Comparison of ENCODE assay signal across 9 cellular contexts in genomic region chr9:111036946-111037743, GRCh38. TPM values are rescaled to one million over a fixed set of nuclear protein-coding genes. Genes with fewer than 3 reads are reported as not detected.
A peak's percentile ranks its signal among the peaks of the same experiment; 100 is the strongest.
DNase-seq lines count a peak whose midpoint lies in the region; ATAC-seq and TF ChIP-seq lines count a peak whose summit lies in the region.
"Had no signal": no experiment of that assay in that cellular context is flagged by ENCODE, and none has a peak within 500 bp of the region (broad histone marks: within the 10 kb centered on the region; RNA-seq: fewer than 3 reads in every experiment).

No MANE protein-coding gene starts in this region.

- TF ChIP-seq POLR2A in uterus (IDR thresholded peaks at IDR 0.05): no peak

- TF ChIP-seq CTCF in AG04450 (IDR thresholded peaks at IDR 0.05; ENCODE audit: low read depth, low read length) (no peak), uterus (IDR thresholded peaks at IDR 0.05) (no peak)

- ATAC-seq in GM18907 (IDR thresholded peaks at IDR 0.05; ENCODE audit: unreplicated experiment) (no peak), GM18519 (IDR thresholded peaks at IDR 0.05; ENCODE audit: low FRiP score, unreplicated experiment) (no peak), HG03469 (IDR thresholded peaks at IDR 0.05; ENCODE audit: unreplicated experiment) (no peak)

- no peaks in the 10 kb centered on the region for H3K36me3 ChIP-seq in mesodermal cell (ENCODE audit: control insufficient read depth, insufficient read depth, low read length)
- no peaks in the 10 kb centered on the region for H3K36me3 ChIP-seq in uterus

- 8 to 20% methylated on average over 9 to 19 of the region's 23 CpGs for WGBS in mesodermal cell (ENCODE audit: insufficient coverage in 2 of 2), 2 experiments

- POLR2A ChIA-PET in AG04450 (lab: Yijun Ruan, JAX): interaction anchor here (0.7 to 3.7 kb wide), 5 partner anchors 29 to 386 kb away, joined by 3 to 25 read pairs (median 6); no protein-coding TSS in a partner anchor

- in situ Hi-C loops in KBM-7 (cut with MboI; ENCODE audit: low pct_unique_long_range_greater_than_20kb, low sequenced_read_pairs): no loop called here

- intact Hi-C loops in dendritic cell treated with granulocyte-macrophage colony-stimulating factor and Interleukin-4, amounts not matched to agents 40 ng/mL and 50 ng/mL, for 4 days (cut with micrococcal nuclease): loop anchor here (5.0 to 10.0 kb wide), 3 partner anchors 110 to 395 kb away; no protein-coding TSS in a partner anchor
- intact Hi-C loops in uterus (cut with DNase I; ENCODE audit: low total_unique reads): no loop called here

- peaks cover 16% of the 10 kb centered on the region for H3K36me3 Mint-ChIP-seq in dendritic cell treated with granulocyte-macrophage colony-stimulating factor and Interleukin-4, amounts not matched to agents 40 ng/mL and 50 ng/mL, for 4 days (ENCODE audit: low read depth)
- H3K36me3 Mint-ChIP-seq: activated naive CD8-positive, alpha-beta T cell treated with anti-CD3 and anti-CD28 coated beads, Interleukin-2, amount 10 ng/mL, durations not matched to agents 7 days and 5 days had no signal

- no peak for DNase-seq in AG04450 (ENCODE audit: low read depth, low spot score)
- peak; percentile 6 for DNase-seq in KBM-7
- DNase-seq in uterus: peak in 1 of 2 donors; percentile 25

- H3K4me3 ChIP-seq in AG04450 (ENCODE audit: low read depth, low read length): peak overlapping the region; percentile 71
- peak overlapping the region; percentile 64 for H3K4me3 ChIP-seq in mesodermal cell (ENCODE audit: extremely low read depth, insufficient read depth, low read length, poor library complexity, severe bottlenecking)
- H3K4me3 ChIP-seq in uterus: peak overlapping the region; percentile 47 to 57

- H3K27ac Mint-ChIP-seq in dendritic cell treated with granulocyte-macrophage colony-stimulating factor and Interleukin-4, amounts not matched to agents 40 ng/mL and 50 ng/mL, for 4 days: peak overlapping the region; percentile 88
- H3K27ac Mint-ChIP-seq: activated naive CD8-positive, alpha-beta T cell treated with anti-CD3 and anti-CD28 coated beads, Interleukin-2, amount 10 ng/mL, durations not matched to agents 7 days and 5 days had no signal

- H3K4me1 ChIP-seq in mesodermal cell (ENCODE audit: control insufficient read depth, insufficient read depth, low read length, poor library complexity, severe bottlenecking) (peaks cover 8% of the 10 kb centered on the region), uterus (no peaks in the 10 kb centered on the region)

- H3K27me3 ChIP-seq in AG04450 (ENCODE audit: control insufficient read depth, insufficient read depth, low read length) (no peaks in the 10 kb centered on the region), uterus (peaks cover 0 to 7% of the 10 kb centered on the region in 2 donors)

- H3K27ac ChIP-seq in AG04450 (ENCODE audit: low read depth, low read length) (peak overlapping the region; percentile 72), mesodermal cell (ENCODE audit: low read depth, low read length, severe bottlenecking) (no peak overlapping the region), uterus (peak overlapping the region; percentile 82 to 83)

- H3K9me3 ChIP-seq in AG04450 (ENCODE audit: control insufficient read depth, insufficient read depth, low read length): no peaks in the 10 kb centered on the region; the same call in 1 of the 2 replicates
- no peaks in the 10 kb centered on the region for H3K9me3 ChIP-seq in mesodermal cell (ENCODE audit: control insufficient read depth, low read length)
- no peaks in the 10 kb centered on the region for H3K9me3 ChIP-seq in uterus

- peaks cover 20% of the 10 kb centered on the region for H3K27me3 Mint-ChIP-seq in dendritic cell treated with granulocyte-macrophage colony-stimulating factor and Interleukin-4, amounts not matched to agents 40 ng/mL and 50 ng/mL, for 4 days

- H3K4me1 Mint-ChIP-seq in dendritic cell treated with granulocyte-macrophage colony-stimulating factor and Interleukin-4, amounts not matched to agents 40 ng/mL and 50 ng/mL, for 4 days (ENCODE audit: low read depth): peaks cover 45% of the 10 kb centered on the region

- H3K9me3 Mint-ChIP-seq in dendritic cell treated with granulocyte-macrophage colony-stimulating factor and Interleukin-4, amounts not matched to agents 40 ng/mL and 50 ng/mL, for 4 days: no peaks in the 10 kb centered on the region
- H3K9me3 Mint-ChIP-seq: activated naive CD8-positive, alpha-beta T cell treated with anti-CD3 and anti-CD28 coated beads, Interleukin-2, amount 10 ng/mL, durations not matched to agents 7 days and 5 days had no signal

- H3K4me3 Mint-ChIP-seq in dendritic cell treated with granulocyte-macrophage colony-stimulating factor and Interleukin-4, amounts not matched to agents 40 ng/mL and 50 ng/mL, for 4 days: peak overlapping the region; percentile 77
- H3K4me3 Mint-ChIP-seq: activated naive CD8-positive, alpha-beta T cell treated with anti-CD3 and anti-CD28 coated beads, Interleukin-2, amount 10 ng/mL, durations not matched to agents 7 days and 5 days had no signal

- CTCF ChIA-PET in AG04450 (lab: Charles Lee): interaction anchor here (0.6 to 3.6 kb wide), 6 partner anchors 13 to 264 kb away, joined by 3 to 17 read pairs (median 3); no protein-coding TSS in a partner anchor

RNA-seq across cellular contexts. Expression of gene LPAR1, which starts 1.1 kb away (rescaled TPM):
- 559 and 581 TPM in 2 replicates for polyA plus RNA-seq in AG04450 (2011; rRNA removed)
- polyA minus RNA-seq in AG04450 (2011; rRNA and poly(A)+ RNA removed): 1,517 and 1,634 TPM in 2 replicates
- 4.5 TPM for polyA plus RNA-seq in mesodermal cell (2013, experiment 1 of 2)
- 4.6 TPM for polyA plus RNA-seq in mesodermal cell (2013, experiment 2 of 2)
- 10 to 100 TPM; 12.3 to 68.0 (median 51.0) TPM for total RNA-seq in uterus
